In genomic region chr21:43609501-43610340, GRCh38 we compare ENCODE assay signal across 9 cellular contexts. TPM values are rescaled to one million over a fixed set of nuclear protein-coding genes. Genes with fewer than 3 reads are reported as not detected.
DNase-seq lines count a peak whose midpoint lies in the region; ATAC-seq, FAIRE-seq and TF ChIP-seq lines count a peak whose summit lies in the region.
"Had no signal": no experiment of that assay in that cellular context is flagged by ENCODE, and none has a peak within 500 bp of the region (broad histone marks: within the 10 kb centered on the region; RNA-seq: fewer than 3 reads in every experiment).

No MANE protein-coding gene starts in this region.

- no peak for FAIRE-seq in A549 (lab: Jason Lieb, UNC)
- FAIRE-seq: colon had no signal

- no peaks in the 10 kb centered on the region for H3K27me3 Mint-ChIP-seq in activated T-cell treated with anti-CD3 and anti-CD28 coated beads, Interleukin-2, amount 50 U/mL, for 4 hours (ENCODE audit: low read depth)
- H3K27me3 Mint-ChIP-seq in activated T-helper 17 cell treated with anti-CD3 and anti-CD28 coated beads, Interleukin-2, amount 50 U/mL, for 72 hours = no peaks in the 10 kb centered on the region

- peak in 1 of 2 experiments; percentile 45; a peak in 2 of 5 replicates for TF ChIP-seq EP300 in A549 (IDR thresholded peaks at IDR 0.05)
- peak; percentile 49 to 55; a peak in 3 of 4 replicates for TF ChIP-seq EP300 in SK-N-SH (IDR thresholded peaks at IDR 0.05; ENCODE audit: borderline replicate concordance in 1 of 2, low read depth in 1 of 2, low read length in 1 of 2)

- H3K4me1 ChIP-seq in A549 = peaks cover 61% of the 10 kb centered on the region
- peaks cover 17 to 20% of the 10 kb centered on the region in 2 experiments; a peak in 2 of 4 replicates for H3K4me1 ChIP-seq in SK-N-SH (ENCODE audit: control insufficient read depth in 1 of 2, insufficient read depth in 2 of 2, low read depth in 1 of 2, low read length in 1 of 2)

- H3K9me3 ChIP-seq in A549 (peaks cover 3% of the 10 kb centered on the region; the same call in 1 of the 3 replicates), SK-N-SH (no peaks in the 10 kb centered on the region)

- CTCF ChIA-PET in A549 (lab: Yijun Ruan, JAX) (interaction anchor here (1.5 to 3.4 kb wide), 3 partner anchors 11 to 36 kb away, joined by 6 to 25 read pairs (median 7); no protein-coding TSS in a partner anchor), SK-N-SH (lab: Yijun Ruan, JAX) (no interaction called here)

- H3K27ac Mint-ChIP-seq in activated T-helper 17 cell treated with anti-CD3 and anti-CD28 coated beads, Interleukin-2, amount 50 U/mL, for 72 hours = no peak overlapping the region

- H3K4me1 Mint-ChIP-seq in activated T-cell treated with anti-CD3 and anti-CD28 coated beads, Interleukin-2, amount 50 U/mL, for 4 hours (ENCODE audit: low read depth) = no peaks in the 10 kb centered on the region
- H3K4me1 Mint-ChIP-seq in activated T-helper 17 cell treated with anti-CD3 and anti-CD28 coated beads, Interleukin-2, amount 50 U/mL, for 72 hours = no peaks in the 10 kb centered on the region

- no peak overlapping the region for H3K4me3 Mint-ChIP-seq in activated T-cell treated with anti-CD3 and anti-CD28 coated beads, Interleukin-2, amount 50 U/mL, for 4 hours
- no peak overlapping the region for H3K4me3 Mint-ChIP-seq in activated T-helper 17 cell treated with anti-CD3 and anti-CD28 coated beads, Interleukin-2, amount 50 U/mL, for 72 hours

- H3K36me3 Mint-ChIP-seq in activated T-cell treated with anti-CD3 and anti-CD28 coated beads, Interleukin-2, amount 50 U/mL, for 4 hours (ENCODE audit: insufficient read depth) = no peaks in the 10 kb centered on the region
- H3K36me3 Mint-ChIP-seq in activated T-helper 17 cell treated with anti-CD3 and anti-CD28 coated beads, Interleukin-2, amount 50 U/mL, for 72 hours (ENCODE audit: low read depth) = no peaks in the 10 kb centered on the region

- H3F3A ChIP-seq in SK-N-SH (replicated peaks; ENCODE audit: insufficient read depth) = peaks cover 11% of the 10 kb centered on the region

- no peak for TF ChIP-seq CTCF in A549 (IDR thresholded peaks at IDR 0.05)
- TF ChIP-seq CTCF in SK-N-SH (IDR thresholded peaks at IDR 0.05) = no peak

- H3K27me3 ChIP-seq in SK-N-SH (ENCODE audit: insufficient read depth) = no peaks in the 10 kb centered on the region

- H3K9ac ChIP-seq in SK-N-SH = peak overlapping the region; percentile 21; the same call in 1 of the 2 replicates

- no peak for TF ChIP-seq POLR2A in A549 (IDR thresholded peaks at IDR 0.05; ENCODE audit: low read length)

- DNase-seq in A549 (ENCODE audit: low read depth in 1 of 2, low spot score in 1 of 2) (peak in 1 of 2 experiments; percentile 87), NCI-H1417 treated with DMSO at 0.1 percent for 48 hours (lab: John Stamatoyannopoulos, UW) (peak; percentile 60), SK-N-SH (peak; percentile 76), kidney tubule cell (ENCODE audit: low spot score) (peak; percentile 88)
- no peak for DNase-seq in activated T-cell treated with anti-CD3 and anti-CD28 coated beads, Interleukin-2, amount 50 U/mL, for 4 hours

- ATAC-seq in A549 (peak; percentile 60 to 70), GM19467 (IDR thresholded peaks at IDR 0.05; ENCODE audit: unreplicated experiment) (no peak), HG02870 (IDR thresholded peaks at IDR 0.05; ENCODE audit: unreplicated experiment) (no peak)
- no peak for ATAC-seq in activated T-cell treated with anti-CD3 and anti-CD28 coated beads, Interleukin-2, amount 50 U/mL, for 4 hours
- ATAC-seq in activated T-helper 17 cell treated with anti-CD3 and anti-CD28 coated beads, Interleukin-2, amount 50 U/mL, for 72 hours (replicated peaks) = no peak

- H3K4me3 ChIP-seq in A549 (no peak overlapping the region), SK-N-SH (ENCODE audit: low read depth in 2 of 2, low read length in 1 of 2) (no peak overlapping the region)

- H3K4me2 ChIP-seq in A549 = peak overlapping the region; percentile 67
- peak overlapping the region; percentile 15; the same call in 1 of the 2 replicates for H3K4me2 ChIP-seq in SK-N-SH

- no peaks in the 10 kb centered on the region for H3K9me3 Mint-ChIP-seq in activated T-cell treated with anti-CD3 and anti-CD28 coated beads, Interleukin-2, amount 50 U/mL, for 4 hours
- no peaks in the 10 kb centered on the region for H3K9me3 Mint-ChIP-seq in activated T-helper 17 cell treated with anti-CD3 and anti-CD28 coated beads, Interleukin-2, amount 50 U/mL, for 72 hours

- TF ChIP-seq RAD21 in A549 (conservative IDR thresholded peaks at IDR 0.05 in 1 of 2, IDR thresholded peaks at IDR 0.05 in 1 of 2) = peak in 1 of 2 experiments; percentile 20; a peak in 1 of 5 replicates
- TF ChIP-seq RAD21 in SK-N-SH (IDR thresholded peaks at IDR 0.05; ENCODE audit: low read length) = peak; percentile 11; the same call in 1 of the 2 replicates

- H3K27ac ChIP-seq in A549 (peak overlapping the region; percentile 92), SK-N-SH (ENCODE audit: low read depth in 2 of 2, low read length in 1 of 2) (peak overlapping the region; percentile 40 to 53)

- 14% methylated on average over 8 of the region's 8 CpGs for WGBS in A549 (ENCODE audit: missing lambda C conversion rate)
- 28% methylated on average over 6 of the region's 8 CpGs for WGBS in SK-N-SH (ENCODE audit: low lambda C conversion rate)

- H3K79me2 ChIP-seq in SK-N-SH (ENCODE audit: insufficient read depth) = no peaks in the 10 kb centered on the region

- H3K9me2 ChIP-seq in SK-N-SH = no peaks in the 10 kb centered on the region

- POLR2A ChIA-PET in A549 (lab: Yijun Ruan, JAX) = interaction anchor here (0.7 to 1.0 kb wide), 4 partner anchors 9 to 269 kb away, joined by 3 to 5 read pairs (median 4); no protein-coding TSS in a partner anchor
- POLR2A ChIA-PET in SK-N-SH (lab: Yijun Ruan, JAX) = no interaction called here

- no peaks in the 10 kb centered on the region for H3K36me3 ChIP-seq in SK-N-SH (replicated peaks in 1 of 2; ENCODE audit: control insufficient read depth in 1 of 2, insufficient read depth in 2 of 2, low read length in 1 of 2)

- no peak overlapping the region for H2AFZ ChIP-seq in SK-N-SH (ENCODE audit: low read depth)

- H4K20me1 ChIP-seq in SK-N-SH (ENCODE audit: insufficient read depth) = no peaks in the 10 kb centered on the region

TF ChIP-seq in A549, 52 proteins besides CTCF, POLR2A, EP300 and RAD21 (continues in another document):
- TF ChIP-seq JUN (IDR thresholded peaks at IDR 0.05) (peak in 1 of 2 experiments; percentile 44; a peak in 2 of 5 replicates), ESRRA (IDR thresholded peaks at IDR 0.05; ENCODE audit: borderline replicate concordance, low read length) (no peak), HOXB5 (CRISPR knock-in tag; IDR thresholded peaks at IDR 0.05) (0 out of 2 replicates have a peak, but pooled peaks have one; percentile 20), GATA3 (IDR thresholded peaks at IDR 0.05; ENCODE audit: borderline replicate concordance) (peak; percentile 68; the same call in 1 of the 2 replicates)
- TF ChIP-seq, protein P1, sequence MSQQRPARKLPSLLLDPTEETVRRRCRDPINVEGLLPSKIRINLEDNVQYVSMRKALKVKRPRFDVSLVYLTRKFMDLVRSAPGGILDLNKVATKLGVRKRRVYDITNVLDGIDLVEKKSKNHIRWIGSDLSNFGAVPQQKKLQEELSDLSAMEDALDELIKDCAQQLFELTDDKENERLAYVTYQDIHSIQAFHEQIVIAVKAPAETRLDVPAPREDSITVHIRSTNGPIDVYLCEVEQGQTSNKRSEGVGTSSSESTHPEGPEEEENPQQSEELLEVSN (IDR thresholded peaks at IDR 0.05; ENCODE audit: borderline replicate concordance, low read depth) = peak; percentile 59; the same call in 1 of the 2 replicates

TF ChIP-seq in SK-N-SH, 30 proteins besides CTCF, POLR2A, EP300 and RAD21 (continues in another document):
- TF ChIP-seq TCF12 (IDR thresholded peaks at IDR 0.05) (peak; percentile 43; the same call in 1 of the 2 replicates), MXI1 (IDR thresholded peaks at IDR 0.05; ENCODE audit: low read depth, low read length) (peak; percentile 74), GATA2 (CRISPR knock-in tag; IDR thresholded peaks at IDR 0.05) (0 out of 2 replicates have a peak, but pooled peaks have one; percentile 25), PBX3 (IDR thresholded peaks at IDR 0.05) (peak; percentile 20; the same call in 1 of the 2 replicates), FOXJ3 (CRISPR knock-in tag; IDR thresholded peaks at IDR 0.05) (peak; percentile 64)

RNA-seq across cellular contexts. Expression of gene HSF2BP, which starts 49.6 kb away (rescaled TPM):
- polyA plus RNA-seq in A549 (2011; rRNA removed) = 2.7 and 3.1 TPM in 2 replicates
- 1.5 and 1.6 TPM in 2 replicates for polyA plus RNA-seq in A549 (2012; cell fraction: cytosol; rRNA removed)
- polyA plus RNA-seq in A549 (2012; cell fraction: nucleus; rRNA removed) = 0.82 and 1.1 TPM in 2 replicates
- polyA plus RNA-seq in A549 (2017; fragmentation: RNase III; extraction: RNeasy Plus Mini Kit Qiagen cat#74134 plus additional on column Dnase treatment) = 1.7 to 2.3 TPM (median 1.7 TPM) in 3 replicates
- 2.0 and 2.1 TPM in 2 replicates for polyA minus RNA-seq in A549 (2011; rRNA and poly(A)+ RNA removed)
- 1.1 TPM in 2 replicates for polyA plus RNA-seq in SK-N-SH (2012; rRNA removed)
- 1.1 and 1.7 TPM in 2 replicates for polyA plus RNA-seq in SK-N-SH (2012; cell fraction: cytosol; rRNA removed)
- 1.0 and 1.3 TPM in 2 replicates for polyA plus RNA-seq in SK-N-SH (2012; cell fraction: nucleus; rRNA removed)
- total RNA-seq in activated T-cell treated with anti-CD3 and anti-CD28 coated beads, Interleukin-2, amount 50 U/mL, for 4 hours = 1 to 10 TPM; 1.7 to 2.1 (median 1.9) TPM
- total RNA-seq in activated T-helper 17 cell treated with anti-CD3 and anti-CD28 coated beads, Interleukin-2, amount 50 U/mL, for 72 hours = 1 to 10 TPM in 1 of 2 donors, under 1 TPM in 1; 0.50 to 1.0 TPM

RNA-seq across cellular contexts. Expression of gene RRP1B, which starts 49.6 kb away (rescaled TPM):
- 25.4 and 32.5 TPM in 2 replicates for polyA plus RNA-seq in A549 (2011; rRNA removed)
- 14.6 and 17.7 TPM in 2 replicates for polyA plus RNA-seq in A549 (2012; cell fraction: cytosol; rRNA removed)
- 20.2 and 22.5 TPM in 2 replicates for polyA plus RNA-seq in A549 (2012; cell fraction: nucleus; rRNA removed)
- 31.4 to 32.5 TPM (median 32.4 TPM) in 3 replicates for polyA plus RNA-seq in A549 (2017; fragmentation: RNase III; extraction: RNeasy Plus Mini Kit Qiagen cat#74134 plus additional on column Dnase treatment)
- 23.1 and 26.2 TPM in 2 replicates for polyA minus RNA-seq in A549 (2011; rRNA and poly(A)+ RNA removed)
- 9.6 and 10.4 TPM in 2 replicates for polyA plus RNA-seq in SK-N-SH (2012; rRNA removed)
- polyA plus RNA-seq in SK-N-SH (2012; cell fraction: cytosol; rRNA removed) = 8.6 and 10.1 TPM in 2 replicates
- 11.7 and 12.3 TPM in 2 replicates for polyA plus RNA-seq in SK-N-SH (2012; cell fraction: nucleus; rRNA removed)
- total RNA-seq in activated T-cell treated with anti-CD3 and anti-CD28 coated beads, Interleukin-2, amount 50 U/mL, for 4 hours = 100 to 1,000 TPM; 106 to 132 (median 115) TPM
- 10 to 100 TPM; 34.5 to 76.3 TPM for total RNA-seq in activated T-helper 17 cell treated with anti-CD3 and anti-CD28 coated beads, Interleukin-2, amount 50 U/mL, for 72 hours

Comparison
In these comparisons a context has a peak if more than half of its experiments do, and no peak if none do; other contexts are left out.
1. ATAC-seq: peak in A549 (2 of 2); none in GM19467 (single experiment), HG02870 (single experiment), activated T-cell treated with anti-CD3 and anti-CD28 coated beads, Interleukin-2, amount 50 U/mL, for 4 hours (0 of 2) and activated T-helper 17 cell treated with anti-CD3 and anti-CD28 coated beads, Interleukin-2, amount 50 U/mL, for 72 hours (single experiment).
2. Of the 12 proteins assayed by ChIP-seq in both A549 and SK-N-SH: peak only in A549: none; only in SK-N-SH: PBX3; in both: MAX; in neither: 8; mixed calls (peak in some experiments, not most) for 2.